ENCODE assay signal across 8 cellular contexts in genomic region chr4:88737304-88738015, GRCh38.
DNase-seq lines count a peak whose midpoint lies in the region; ATAC-seq and TF ChIP-seq lines count a peak whose summit lies in the region.

No MANE protein-coding gene starts in this region.

- no peak for TF ChIP-seq CTCF in foreskin fibroblast (IDR thresholded peaks at IDR 0.05; ENCODE audit: low read depth, low read length)

- no peaks in the 10 kb centered on the region for H3K27me3 Mint-ChIP-seq in stimulated activated naive B cell treated with anti-CD40 and anti-IgM and Interleukin-4, amounts not matched to agents 10 μg/mL and 1 μg/mL and 100 μg/mL, for 72 hours

- no peaks in the 10 kb centered on the region for H3K36me3 Mint-ChIP-seq in stimulated activated naive B cell treated with anti-CD40 and anti-IgM and Interleukin-4, amounts not matched to agents 10 μg/mL and 1 μg/mL and 100 μg/mL, for 72 hours

- ATAC-seq in GM18870 (IDR thresholded peaks at IDR 0.05; ENCODE audit: unreplicated experiment) (peak; percentile 94), HG02678 (IDR thresholded peaks at IDR 0.05; ENCODE audit: unreplicated experiment) (peak; percentile 99), GM19035 (IDR thresholded peaks at IDR 0.05; ENCODE audit: unreplicated experiment) (no peak)
- ATAC-seq in stimulated activated naive B cell treated with anti-CD40 and anti-IgM and Interleukin-4, amounts not matched to agents 10 μg/mL and 1 μg/mL and 100 μg/mL, for 72 hours (replicated peaks), result peak; percentile 96 to 97

- peak; percentile 50 for DNase-seq in NCI-H226
- peak; percentile 87 for DNase-seq in glomerular visceral epithelial cell (ENCODE audit: extremely low spot score)
- DNase-seq in stimulated activated naive B cell treated with anti-CD40 and anti-IgM and Interleukin-4, amounts not matched to agents 10 μg/mL and 1 μg/mL and 100 μg/mL, for 72 hours, result peak; percentile 11
- DNase-seq in foreskin fibroblast, result no peak
- DNase-seq in NCI-H2081 treated with DMSO at 0.1 percent for 48 hours (lab: John Stamatoyannopoulos, UW), result no peak

- peak overlapping the region; percentile 74 to 78 for H3K4me3 Mint-ChIP-seq in stimulated activated naive B cell treated with anti-CD40 and anti-IgM and Interleukin-4, amounts not matched to agents 10 μg/mL and 1 μg/mL and 100 μg/mL, for 72 hours

- peaks cover 14 to 23% of the 10 kb centered on the region in 2 donors for H3K4me1 Mint-ChIP-seq in stimulated activated naive B cell treated with anti-CD40 and anti-IgM and Interleukin-4, amounts not matched to agents 10 μg/mL and 1 μg/mL and 100 μg/mL, for 72 hours

- no peak overlapping the region for H3K27ac Mint-ChIP-seq in stimulated activated naive B cell treated with anti-CD40 and anti-IgM and Interleukin-4, amounts not matched to agents 10 μg/mL and 1 μg/mL and 100 μg/mL, for 72 hours

- H3K4me3 ChIP-seq in foreskin fibroblast (ENCODE audit: low read depth in 1 of 2, low read length in 2 of 2), result no peak overlapping the region

- H3K9me3 Mint-ChIP-seq in stimulated activated naive B cell treated with anti-CD40 and anti-IgM and Interleukin-4, amounts not matched to agents 10 μg/mL and 1 μg/mL and 100 μg/mL, for 72 hours, result no peaks in the 10 kb centered on the region

Comparison
In these comparisons a context has a peak if more than half of its experiments do, and no peak if none do; other contexts are left out.
1. DNase-seq: peak in NCI-H226 (single experiment), glomerular visceral epithelial cell (single experiment) and stimulated activated naive B cell treated with anti-CD40 and anti-IgM and Interleukin-4, amounts not matched to agents 10 μg/mL and 1 μg/mL and 100 μg/mL, for 72 hours (single experiment); none in foreskin fibroblast (0 of 2) and NCI-H2081 treated with DMSO at 0.1 percent for 48 hours (single experiment).